ENCODE assay signal across 23 cellular contexts in genomic region chr1:151801846-151802245, GRCh38. TPM values are rescaled to one million over a fixed set of nuclear protein-coding genes. Genes with fewer than 3 reads are reported as not detected.
DNase-seq lines count a peak whose midpoint lies in the region; ATAC-seq, FAIRE-seq and TF ChIP-seq lines count a peak whose summit lies in the region.
"Had no signal": no experiment of that assay in that cellular context is flagged by ENCODE, and none has a peak within 500 bp of the region (broad histone marks: within the 10 kb centered on the region; RNA-seq: fewer than 3 reads in every experiment).

No MANE protein-coding gene starts in this region.

- no peak for TF ChIP-seq RAD21 in HepG2 (CRISPR knock-in tag; IDR thresholded peaks at IDR 0.05)

- no peaks in the 10 kb centered on the region for H3K4me1 ChIP-seq in HepG2 (ENCODE audit: insufficient read depth, low read length)
- H3K4me1 ChIP-seq in right lobe of liver: no peaks in the 10 kb centered on the region
- H3K4me1 ChIP-seq: A549 had no signal

- CTCF ChIA-PET in HepG2 (lab: Yijun Ruan, JAX; ENCODE audit: low intra/inter-chr PET ratio, low total read pairs): no interaction called here

- DNase-seq in HepG2 (ENCODE audit: low spot score): no peak
- no peak for DNase-seq in right lobe of liver
- DNase-seq in WERI-Rb-1: peak; percentile 14
- peak; percentile 66 for DNase-seq in posterior vena cava (ENCODE audit: low spot score)
- no peak for DNase-seq in NCI-H2081 (lab: John Stamatoyannopoulos, UW)
- no peak for DNase-seq in NCI-H774 (lab: John Stamatoyannopoulos, UW)
- no peak for DNase-seq in GM19239 (ENCODE audit: insufficient read length, low spot score)
- DNase-seq: C1 segment of cervical spinal cord; CD4-positive, CD25-positive, alpha-beta regulatory T cell; CD8-positive, alpha-beta memory T cell; COR-L47; HCEC 1CT; IMR-90 had no signal

- no peak overlapping the region; the same call in 1 of the 2 replicates for H3K4me2 ChIP-seq in HepG2 (ENCODE audit: low read depth, low read length)
- H3K4me2 ChIP-seq: A549 had no signal

- H4K20me1 ChIP-seq in HepG2 (ENCODE audit: insufficient read depth, low read length): no peaks in the 10 kb centered on the region

- H3K27me3 ChIP-seq in HepG2 (ENCODE audit: control insufficient read depth in 1 of 2, insufficient read depth in 2 of 2, low read length in 2 of 2) (peaks cover 0 to 3% of the 10 kb centered on the region in 2 experiments; a peak in 3 of 5 replicates), right lobe of liver (no peaks in the 10 kb centered on the region), WERI-Rb-1 (ENCODE audit: insufficient read depth, low read depth, severe bottlenecking) (no peaks in the 10 kb centered on the region)

- in situ Hi-C loops in HepG2 (cut with HindIII; ENCODE audit: extremely low pct_ligation_motif_present, low pct_unique_long_range_greater_than_20kb): no loop called here

- no peak for TF ChIP-seq CTCF in HepG2 (CRISPR knock-in tag; IDR thresholded peaks at IDR 0.05)
- no peak for TF ChIP-seq CTCF in right lobe of liver (IDR thresholded peaks at IDR 0.05)
- no peak for TF ChIP-seq CTCF in WERI-Rb-1 (IDR thresholded peaks at IDR 0.05; ENCODE audit: low read depth, low read length)

- BruUV-seq in HepG2 (replicated peaks; lab: Mats Ljungman, UMichigan): no TSS peak

- no peaks in the 10 kb centered on the region for H3K9me3 ChIP-seq in HepG2 (ENCODE audit: low read length)
- H3K9me3 ChIP-seq in right lobe of liver: no peaks in the 10 kb centered on the region
- no peaks in the 10 kb centered on the region for H3K9me3 ChIP-seq in WERI-Rb-1 (ENCODE audit: severe bottlenecking)
- H3K9me3 ChIP-seq: A549 had no signal

- WGBS in HepG2 (ENCODE audit: low lambda C conversion rate): 41% methylated on average over 4 of the region's 7 CpGs
- 89% methylated on average over 3 of the region's 7 CpGs for WGBS in right lobe of liver (ENCODE audit: insufficient coverage, low coverage, low lambda C conversion rate, missing lambda C conversion rate)

- intact Hi-C loops in HepG2 (cut with micrococcal nuclease; ENCODE audit: unreplicated experiment) (no loop called here), right lobe of liver (cut with DNase I) (no loop called here), posterior vena cava (cut with DNase I) (no loop called here)

- TF ChIP-seq EP300 in HepG2 (IDR thresholded peaks at IDR 0.05; ENCODE audit: low read depth in 2 of 2, low read length in 2 of 2) (no peak), HepG2 (CRISPR knock-in tag; IDR thresholded peaks at IDR 0.05; ENCODE audit: borderline replicate concordance) (no peak)

- no peak overlapping the region for H3K9ac ChIP-seq in HepG2 (ENCODE audit: insufficient read depth, low read depth, low read length)

- POLR2A ChIA-PET in HepG2 (lab: Yijun Ruan, JAX): interaction anchor here (1.1 to 1.6 kb wide), 3 partner anchors 11 to 38 kb away, joined by 3 to 5 read pairs (median 3); partner anchors contain the start of genes C2CD4D and TDRKH

- H2AFZ ChIP-seq in HepG2 (ENCODE audit: low read length): no peak overlapping the region

- FAIRE-seq in HepG2 (lab: Jason Lieb, UNC) (no peak), GM19239 (lab: Jason Lieb, UNC) (no peak)
- FAIRE-seq: A549, D721Med, G401.6, GM12891, K562 had no signal

- H3K36me3 ChIP-seq in HepG2 (replicated peaks in 1 of 2; ENCODE audit: control insufficient read depth in 1 of 2, insufficient read depth in 2 of 2, low read length in 2 of 2) (no peaks in the 10 kb centered on the region), right lobe of liver (peaks cover 0 to under 1% (median 0%) of the 10 kb centered on the region in 4 donors), WERI-Rb-1 (no peaks in the 10 kb centered on the region)

- TF ChIP-seq POLR2A in HepG2 (IDR thresholded peaks at IDR 0.05; ENCODE audit: insufficient read depth in 1 of 2, low read depth in 2 of 2, low read length in 2 of 2) (no peak), right lobe of liver (IDR thresholded peaks at IDR 0.05) (no peak)

- no peaks in the 10 kb centered on the region for H3K79me2 ChIP-seq in HepG2 (ENCODE audit: insufficient read depth, low read length)

- ATAC-seq in HepG2: peak; percentile 25
- ATAC-seq in right lobe of liver: no peak
- ATAC-seq: A549, K562 had no signal

- H3K4me3 ChIP-seq in HepG2 (replicated peaks in 1 of 3; ENCODE audit: insufficient read depth in 1 of 3, low read depth in 2 of 3, low read length in 3 of 3): no peak overlapping the region
- H3K4me3 ChIP-seq in right lobe of liver: no peak overlapping the region
- H3K4me3 ChIP-seq in WERI-Rb-1 (ENCODE audit: low read depth, low read length): no peak overlapping the region
- H3K4me3 ChIP-seq: A549, K562 had no signal

- H3K27ac ChIP-seq in HepG2 (ENCODE audit: extremely low read length, insufficient read depth, low read length) (no peak overlapping the region), right lobe of liver (no peak overlapping the region), WERI-Rb-1 (no peak overlapping the region)
- H3K27ac ChIP-seq: 22Rv1, A549, HL-60 had no signal

RNA-seq across cellular contexts. Expression of gene LINGO4, which starts 3.4 kb away (rescaled TPM):
- total RNA-seq in HepG2 (2016; rRNA removed; fragmentation: Illumina TruSeq; extraction: Trizol) (0.02 TPM in 1 of 2 replicates, not detected in the other), right lobe of liver (under 1 TPM; 0.12 to 0.37 (median 0.18) TPM), posterior vena cava (not detected)
- not detected in 2 replicates for total RNA-seq in HepG2 (2016; cell fraction: cytosol; rRNA removed; fragmentation: Illumina TruSeq; extraction: Trizol; ENCODE audit: low read depth)
- not detected in 2 replicates for total RNA-seq in HepG2 (2016; cell fraction: insoluble cytoplasmic fraction; rRNA removed; fragmentation: Illumina TruSeq; extraction: Trizol)
- not detected in 2 replicates for total RNA-seq in HepG2 (2016; cell fraction: membrane; rRNA removed; fragmentation: Illumina TruSeq; extraction: Trizol)
- total RNA-seq in HepG2 (2016; cell fraction: nucleus; rRNA removed; fragmentation: Illumina TruSeq; extraction: Trizol): not detected in 2 replicates
- polyA plus RNA-seq in HepG2 (2011; rRNA removed): 0.05 TPM in 2 replicates
- 0.01 TPM in 1 of 2 replicates, not detected in the other for polyA plus RNA-seq in HepG2 (2011; cell fraction: cytosol; rRNA removed)
- polyA plus RNA-seq in HepG2 (2011; cell fraction: nucleus; rRNA removed): 0.11 and 0.19 TPM in 2 replicates
- polyA plus RNA-seq in HepG2 (2012): not detected in 2 replicates
- polyA plus RNA-seq in HepG2 (2016; cell fraction: cytosol; fragmentation: Illumina TruSeq; extraction: Trizol; ENCODE audit: low read depth): not detected in 2 replicates
- polyA plus RNA-seq in HepG2 (2016; cell fraction: insoluble cytoplasmic fraction; fragmentation: Illumina TruSeq; extraction: Trizol; ENCODE audit: low read depth): not detected in 2 replicates
- polyA plus RNA-seq in HepG2 (2016; cell fraction: membrane; fragmentation: Illumina TruSeq; extraction: Trizol; ENCODE audit: low read depth): not detected in 2 replicates
- polyA plus RNA-seq in HepG2 (2016; cell fraction: nucleus; fragmentation: Illumina TruSeq; extraction: Trizol; ENCODE audit: insufficient read depth, low read depth): not detected in 2 replicates
- 0.06 and 0.37 TPM in 2 replicates for polyA minus RNA-seq in HepG2 (2011; rRNA and poly(A)+ RNA removed; ENCODE audit: low replicate concordance)
- not detected in 2 replicates for polyA minus RNA-seq in HepG2 (2011; cell fraction: cytosol; rRNA and poly(A)+ RNA removed)
- 0.52 and 0.87 TPM in 2 replicates for polyA minus RNA-seq in HepG2 (2011; cell fraction: nucleus; rRNA and poly(A)+ RNA removed)
- total RNA-seq: H4, HT1080, IMR-90, K562 had no signal
- polyA plus RNA-seq: A549, AG04450, IMR-90, K562 had no signal

RNA-seq across cellular contexts. Expression of gene TDRKH, which starts 11.5 kb away (rescaled TPM):
- total RNA-seq in HepG2 (2016; rRNA removed; fragmentation: Illumina TruSeq; extraction: Trizol): 5.4 and 5.6 TPM in 2 replicates
- 0.30 and 0.62 TPM in 2 replicates for total RNA-seq in HepG2 (2016; cell fraction: cytosol; rRNA removed; fragmentation: Illumina TruSeq; extraction: Trizol; ENCODE audit: low read depth)
- total RNA-seq in HepG2 (2016; cell fraction: insoluble cytoplasmic fraction; rRNA removed; fragmentation: Illumina TruSeq; extraction: Trizol): 4.9 and 5.8 TPM in 2 replicates
- 1.9 and 2.7 TPM in 2 replicates for total RNA-seq in HepG2 (2016; cell fraction: membrane; rRNA removed; fragmentation: Illumina TruSeq; extraction: Trizol)
- 3.2 and 4.4 TPM in 2 replicates for total RNA-seq in HepG2 (2016; cell fraction: nucleus; rRNA removed; fragmentation: Illumina TruSeq; extraction: Trizol)
- polyA plus RNA-seq in HepG2 (2011; rRNA removed): 3.9 and 4.3 TPM in 2 replicates
- polyA plus RNA-seq in HepG2 (2011; cell fraction: cytosol; rRNA removed): 2.3 and 3.8 TPM in 2 replicates
- 2.4 and 4.6 TPM in 2 replicates for polyA plus RNA-seq in HepG2 (2011; cell fraction: nucleus; rRNA removed)
- 5.1 and 5.6 TPM in 2 replicates for polyA plus RNA-seq in HepG2 (2012)
- polyA plus RNA-seq in HepG2 (2016; cell fraction: cytosol; fragmentation: Illumina TruSeq; extraction: Trizol; ENCODE audit: low read depth): 0.55 and 0.59 TPM in 2 replicates
- polyA plus RNA-seq in HepG2 (2016; cell fraction: insoluble cytoplasmic fraction; fragmentation: Illumina TruSeq; extraction: Trizol; ENCODE audit: low read depth): 5.3 and 5.4 TPM in 2 replicates
- 1.2 and 1.4 TPM in 2 replicates for polyA plus RNA-seq in HepG2 (2016; cell fraction: membrane; fragmentation: Illumina TruSeq; extraction: Trizol; ENCODE audit: low read depth)
- polyA plus RNA-seq in HepG2 (2016; cell fraction: nucleus; fragmentation: Illumina TruSeq; extraction: Trizol; ENCODE audit: insufficient read depth, low read depth): 3.8 and 4.5 TPM in 2 replicates
- 2.0 and 2.3 TPM in 2 replicates for polyA minus RNA-seq in HepG2 (2011; rRNA and poly(A)+ RNA removed; ENCODE audit: low replicate concordance)
- polyA minus RNA-seq in HepG2 (2011; cell fraction: cytosol; rRNA and poly(A)+ RNA removed): 1.8 and 3.2 TPM in 2 replicates
- 4.0 and 4.5 TPM in 2 replicates for polyA minus RNA-seq in HepG2 (2011; cell fraction: nucleus; rRNA and poly(A)+ RNA removed)
- total RNA-seq in right lobe of liver: 10 to 100 TPM in 1 of 6 experiments, 1 to 10 TPM in 5; 1.7 to 12.1 (median 3.3) TPM
- 1 to 10 TPM; 4.7 to 5.1 TPM for total RNA-seq in posterior vena cava

RNA-seq across cellular contexts. Expression of gene RORC, which starts 29.8 kb away (rescaled TPM):
- 2.5 TPM in 2 replicates for total RNA-seq in HepG2 (2016; rRNA removed; fragmentation: Illumina TruSeq; extraction: Trizol)
- 1.5 and 1.9 TPM in 2 replicates for total RNA-seq in HepG2 (2016; cell fraction: cytosol; rRNA removed; fragmentation: Illumina TruSeq; extraction: Trizol; ENCODE audit: low read depth)
- total RNA-seq in HepG2 (2016; cell fraction: insoluble cytoplasmic fraction; rRNA removed; fragmentation: Illumina TruSeq; extraction: Trizol): 2.3 and 2.6 TPM in 2 replicates
- total RNA-seq in HepG2 (2016; cell fraction: membrane; rRNA removed; fragmentation: Illumina TruSeq; extraction: Trizol): 2.3 and 2.5 TPM in 2 replicates
- 2.4 and 2.5 TPM in 2 replicates for total RNA-seq in HepG2 (2016; cell fraction: nucleus; rRNA removed; fragmentation: Illumina TruSeq; extraction: Trizol)
- polyA plus RNA-seq in HepG2 (2011; rRNA removed): 6.5 and 9.3 TPM in 2 replicates
- 5.3 and 5.6 TPM in 2 replicates for polyA plus RNA-seq in HepG2 (2011; cell fraction: cytosol; rRNA removed)
- polyA plus RNA-seq in HepG2 (2011; cell fraction: nucleus; rRNA removed): 13.5 and 16.6 TPM in 2 replicates
- 4.0 and 4.5 TPM in 2 replicates for polyA plus RNA-seq in HepG2 (2012)
- polyA plus RNA-seq in HepG2 (2016; cell fraction: cytosol; fragmentation: Illumina TruSeq; extraction: Trizol; ENCODE audit: low read depth): 2.0 and 2.1 TPM in 2 replicates
- polyA plus RNA-seq in HepG2 (2016; cell fraction: insoluble cytoplasmic fraction; fragmentation: Illumina TruSeq; extraction: Trizol; ENCODE audit: low read depth): 2.1 and 2.2 TPM in 2 replicates
- 2.2 and 2.4 TPM in 2 replicates for polyA plus RNA-seq in HepG2 (2016; cell fraction: membrane; fragmentation: Illumina TruSeq; extraction: Trizol; ENCODE audit: low read depth)
- polyA plus RNA-seq in HepG2 (2016; cell fraction: nucleus; fragmentation: Illumina TruSeq; extraction: Trizol; ENCODE audit: insufficient read depth, low read depth): 3.5 and 4.2 TPM in 2 replicates
- 11.4 and 22.2 TPM in 2 replicates for polyA minus RNA-seq in HepG2 (2011; rRNA and poly(A)+ RNA removed; ENCODE audit: low replicate concordance)
- polyA minus RNA-seq in HepG2 (2011; cell fraction: cytosol; rRNA and poly(A)+ RNA removed): 3.3 and 4.8 TPM in 2 replicates
- polyA minus RNA-seq in HepG2 (2011; cell fraction: nucleus; rRNA and poly(A)+ RNA removed): 8.2 and 9.8 TPM in 2 replicates
- total RNA-seq in right lobe of liver: 10 to 100 TPM; 13.3 to 33.9 (median 21.5) TPM
- total RNA-seq in posterior vena cava: not detected
- total RNA-seq: HT1080, IMR-90, K562 had no signal
- polyA plus RNA-seq: AG04450, IMR-90, K562 had no signal

RNA-seq across cellular contexts. Expression of gene C2CD4D, which starts 37.8 kb away (rescaled TPM):
- total RNA-seq in HepG2 (2016; rRNA removed; fragmentation: Illumina TruSeq; extraction: Trizol) (not detected in 2 replicates), right lobe of liver (not detected), posterior vena cava (not detected)
- not detected in 2 replicates for total RNA-seq in HepG2 (2016; cell fraction: cytosol; rRNA removed; fragmentation: Illumina TruSeq; extraction: Trizol; ENCODE audit: low read depth)
- total RNA-seq in HepG2 (2016; cell fraction: insoluble cytoplasmic fraction; rRNA removed; fragmentation: Illumina TruSeq; extraction: Trizol): not detected in 2 replicates
- total RNA-seq in HepG2 (2016; cell fraction: membrane; rRNA removed; fragmentation: Illumina TruSeq; extraction: Trizol): not detected in 2 replicates
- not detected in 2 replicates for total RNA-seq in HepG2 (2016; cell fraction: nucleus; rRNA removed; fragmentation: Illumina TruSeq; extraction: Trizol)
- not detected in 2 replicates for polyA plus RNA-seq in HepG2 (2011; rRNA removed)
- not detected in 2 replicates for polyA plus RNA-seq in HepG2 (2011; cell fraction: cytosol; rRNA removed)
- not detected in 2 replicates for polyA plus RNA-seq in HepG2 (2011; cell fraction: nucleus; rRNA removed)
- polyA plus RNA-seq in HepG2 (2012): not detected in 2 replicates
- polyA plus RNA-seq in HepG2 (2016; cell fraction: cytosol; fragmentation: Illumina TruSeq; extraction: Trizol; ENCODE audit: low read depth): not detected in 2 replicates
- not detected in 2 replicates for polyA plus RNA-seq in HepG2 (2016; cell fraction: insoluble cytoplasmic fraction; fragmentation: Illumina TruSeq; extraction: Trizol; ENCODE audit: low read depth)
- not detected in 2 replicates for polyA plus RNA-seq in HepG2 (2016; cell fraction: membrane; fragmentation: Illumina TruSeq; extraction: Trizol; ENCODE audit: low read depth)
- polyA plus RNA-seq in HepG2 (2016; cell fraction: nucleus; fragmentation: Illumina TruSeq; extraction: Trizol; ENCODE audit: insufficient read depth, low read depth): not detected in 2 replicates
- not detected in 2 replicates for polyA minus RNA-seq in HepG2 (2011; rRNA and poly(A)+ RNA removed; ENCODE audit: low replicate concordance)
- not detected in 2 replicates for polyA minus RNA-seq in HepG2 (2011; cell fraction: cytosol; rRNA and poly(A)+ RNA removed)
- not detected in 2 replicates for polyA minus RNA-seq in HepG2 (2011; cell fraction: nucleus; rRNA and poly(A)+ RNA removed)
- total RNA-seq: H4, HT1080, IMR-90, K562 had no signal
- polyA plus RNA-seq: A549, AG04450, IMR-90, K562 had no signal

RNA-seq across cellular contexts. Expression of gene MRPL9, which starts 38.5 kb away (rescaled TPM):
- 107 and 119 TPM in 2 replicates for total RNA-seq in HepG2 (2016; rRNA removed; fragmentation: Illumina TruSeq; extraction: Trizol)
- total RNA-seq in HepG2 (2016; cell fraction: cytosol; rRNA removed; fragmentation: Illumina TruSeq; extraction: Trizol; ENCODE audit: low read depth): 60.2 TPM in 2 replicates
- total RNA-seq in HepG2 (2016; cell fraction: insoluble cytoplasmic fraction; rRNA removed; fragmentation: Illumina TruSeq; extraction: Trizol): 102 and 120 TPM in 2 replicates
- 64.6 and 69.8 TPM in 2 replicates for total RNA-seq in HepG2 (2016; cell fraction: membrane; rRNA removed; fragmentation: Illumina TruSeq; extraction: Trizol)
- 48.1 and 63.1 TPM in 2 replicates for total RNA-seq in HepG2 (2016; cell fraction: nucleus; rRNA removed; fragmentation: Illumina TruSeq; extraction: Trizol)
- 64.3 and 72.1 TPM in 2 replicates for polyA plus RNA-seq in HepG2 (2011; rRNA removed)
- 52.6 and 61.1 TPM in 2 replicates for polyA plus RNA-seq in HepG2 (2011; cell fraction: cytosol; rRNA removed)
- 70.6 and 76.7 TPM in 2 replicates for polyA plus RNA-seq in HepG2 (2011; cell fraction: nucleus; rRNA removed)
- 66.7 and 75.5 TPM in 2 replicates for polyA plus RNA-seq in HepG2 (2012)
- polyA plus RNA-seq in HepG2 (2016; cell fraction: cytosol; fragmentation: Illumina TruSeq; extraction: Trizol; ENCODE audit: low read depth): 43.8 and 46.0 TPM in 2 replicates
- polyA plus RNA-seq in HepG2 (2016; cell fraction: insoluble cytoplasmic fraction; fragmentation: Illumina TruSeq; extraction: Trizol; ENCODE audit: low read depth): 120 and 126 TPM in 2 replicates
- polyA plus RNA-seq in HepG2 (2016; cell fraction: membrane; fragmentation: Illumina TruSeq; extraction: Trizol; ENCODE audit: low read depth): 60.2 and 71.9 TPM in 2 replicates
- 76.3 and 94.3 TPM in 2 replicates for polyA plus RNA-seq in HepG2 (2016; cell fraction: nucleus; fragmentation: Illumina TruSeq; extraction: Trizol; ENCODE audit: insufficient read depth, low read depth)
- 27.1 and 132 TPM in 2 replicates for polyA minus RNA-seq in HepG2 (2011; rRNA and poly(A)+ RNA removed; ENCODE audit: low replicate concordance)
- 36.5 and 37.1 TPM in 2 replicates for polyA minus RNA-seq in HepG2 (2011; cell fraction: cytosol; rRNA and poly(A)+ RNA removed)
- 35.1 and 42.1 TPM in 2 replicates for polyA minus RNA-seq in HepG2 (2011; cell fraction: nucleus; rRNA and poly(A)+ RNA removed)
- 10 to 100 TPM; 21.3 to 35.7 (median 28.4) TPM for total RNA-seq in right lobe of liver
- 10 to 100 TPM; 46.3 to 49.1 TPM for total RNA-seq in posterior vena cava

Comparison
In these comparisons a context has a peak if more than half of its experiments do, and no peak if none do; other contexts are left out.
1. DNase-seq: peak in WERI-Rb-1 (single experiment) and posterior vena cava (single experiment); none in HepG2 (single experiment), right lobe of liver (0 of 3), NCI-H2081 (0 of 2), NCI-H774 (single experiment) and GM19239 (single experiment).